18 cellular contexts compared by ENCODE assay signal in the genomic region with DNA sequence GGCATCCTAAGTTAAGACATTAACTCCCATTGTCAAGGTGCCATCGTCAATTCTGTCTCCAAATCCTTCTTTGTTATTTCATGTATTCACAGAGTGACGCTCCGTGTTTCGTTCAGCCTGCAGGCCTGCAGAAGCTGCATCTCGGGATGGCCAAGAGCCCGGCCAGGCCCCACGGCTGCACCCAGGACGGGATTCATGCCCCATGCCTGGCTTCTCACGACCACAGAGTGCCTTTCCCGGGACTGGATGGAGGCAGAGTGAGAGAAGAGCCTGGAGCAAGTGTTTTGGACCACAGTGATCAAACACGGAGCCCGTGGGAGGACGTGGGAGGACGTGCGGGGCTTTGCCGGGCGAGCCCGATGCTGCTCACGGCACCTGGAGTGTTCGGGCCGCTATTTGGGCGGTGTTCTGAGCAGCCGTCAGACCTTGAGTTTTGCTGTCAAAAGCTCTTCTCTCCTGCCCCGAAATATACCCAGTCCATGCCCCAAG. TPM values are rescaled to one million over a fixed set of nuclear protein-coding genes. Genes with fewer than 3 reads are reported as not detected.
DNase-seq lines count a peak whose midpoint lies in the region; ATAC-seq and TF ChIP-seq lines count a peak whose summit lies in the region.
"Had no signal": no experiment of that assay in that cellular context is flagged by ENCODE, and none has a peak within 500 bp of the region (broad histone marks: within the 10 kb centered on the region; RNA-seq: fewer than 3 reads in every experiment).

No MANE protein-coding gene starts in this region.

- ATAC-seq in GM23338: no peak

- no peak for TF ChIP-seq CTCF in GM23338 (conservative IDR thresholded peaks at IDR 0.05; ENCODE audit: low read depth in 2 of 2)
- TF ChIP-seq CTCF in chondrocyte (IDR thresholded peaks at IDR 0.05): no peak
- no peak for TF ChIP-seq CTCF in mesothelial cell of epicardium (IDR thresholded peaks at IDR 0.05; ENCODE audit: unreplicated experiment)
- no peak for TF ChIP-seq CTCF in smooth muscle cell (IDR thresholded peaks at IDR 0.05; ENCODE audit: borderline replicate concordance, insufficient read depth, poor library complexity, severe bottlenecking)

- H3K4me3 ChIP-seq in GM23338: no peak overlapping the region
- no peak overlapping the region for H3K4me3 ChIP-seq in smooth muscle cell
- H3K4me3 ChIP-seq: cardiac muscle cell had no signal

- DNase-seq in GM23338 (ENCODE audit: low spot score) (no peak), chondrocyte (ENCODE audit: low spot score) (no peak), mesothelial cell of epicardium (ENCODE audit: low spot score in 2 of 2, unreplicated experiment in 2 of 2) (no peak), smooth muscle cell (lab: John Stamatoyannopoulos, UW; ENCODE audit: unreplicated experiment) (no peak), DMS114 treated with DMSO at 0.1 percent for 48 hours (lab: John Stamatoyannopoulos, UW; ENCODE audit: unreplicated experiment) (no peak), NCI-H510A (lab: John Stamatoyannopoulos, UW) (no peak), NCI-H82 (lab: John Stamatoyannopoulos, UW) (no peak)
- DNase-seq in activated naive CD4-positive, alpha-beta T cell treated with Interleukin-2 at 50 U/mL for 16 hours: no peak
- DNase-seq: activated CD4-positive, alpha-beta memory T cell treated with anti-CD3 and anti-CD28 coated beads for 36 hours; activated naive CD8-positive, alpha-beta T cell treated with anti-CD3 and anti-CD28 coated beads for 36 hours; activated T-cell treated with anti-CD3 and anti-CD28 coated beads, Interleukin-2, amount 50 U/mL, for 48 hours; effector CD4-positive, alpha-beta T cell; NCI-H187; NCI-H446 treated with DMSO at 0.1 percent for 48 hours; stimulated activated CD4-positive, alpha-beta T cell treated with anti-CD3 and anti-CD28 coated beads, Interleukin-15, amount 100 ng/mL, for 24 hours; stimulated activated naive CD4-positive, alpha-beta T cell had no signal

- H3K27me3 ChIP-seq in GM23338 (ENCODE audit: insufficient read depth) (no peaks in the 10 kb centered on the region), smooth muscle cell (ENCODE audit: low read depth) (no peaks in the 10 kb centered on the region)
- H3K27me3 ChIP-seq: cardiac muscle cell had no signal

- peaks cover 6% of the 10 kb centered on the region for H3K27me3 Mint-ChIP-seq in GM23338 (ENCODE audit: insufficient read depth, low read depth, poor library complexity)
- no peaks in the 10 kb centered on the region for H3K27me3 Mint-ChIP-seq in chondrocyte (ENCODE audit: low read depth)
- H3K27me3 Mint-ChIP-seq in mesothelial cell of epicardium (ENCODE audit: low read depth): no peaks in the 10 kb centered on the region

- H3K9ac ChIP-seq in smooth muscle cell (ENCODE audit: low read depth): peak overlapping the region; percentile 90

- H3K9me3 ChIP-seq in smooth muscle cell (replicated peaks; ENCODE audit: low read depth): no peaks in the 10 kb centered on the region

- no peak overlapping the region for H3K27ac ChIP-seq in GM23338 (ENCODE audit: low read depth)
- peak overlapping the region; percentile 100 for H3K27ac ChIP-seq in smooth muscle cell (ENCODE audit: low read depth)
- H3K27ac ChIP-seq: cardiac muscle cell, VCaP had no signal

- H2AFZ ChIP-seq in GM23338: peak overlapping the region; percentile 69
- no peak overlapping the region for H2AFZ ChIP-seq in smooth muscle cell (ENCODE audit: low read depth)

- WGBS in smooth muscle cell (ENCODE audit: low lambda C conversion rate): 83% methylated on average over 24 of the region's 24 CpGs

- no peaks in the 10 kb centered on the region for H3K9me2 ChIP-seq in GM23338 (ENCODE audit: insufficient read depth)

- H3F3A ChIP-seq in GM23338 (replicated peaks; ENCODE audit: low read depth) (no peaks in the 10 kb centered on the region), smooth muscle cell (ENCODE audit: low read depth) (peaks cover 14% of the 10 kb centered on the region)

- peaks cover 3% of the 10 kb centered on the region; the same call in 2 of the 3 replicates for H3K36me3 Mint-ChIP-seq in GM23338 (ENCODE audit: low read depth)
- no peaks in the 10 kb centered on the region for H3K36me3 Mint-ChIP-seq in chondrocyte (ENCODE audit: low read depth)
- no peaks in the 10 kb centered on the region for H3K36me3 Mint-ChIP-seq in mesothelial cell of epicardium
- H3K36me3 Mint-ChIP-seq: activated CD4-positive, alpha-beta memory T cell treated with anti-CD3 and anti-CD28 coated beads for 36 hours; activated naive CD8-positive, alpha-beta T cell treated with anti-CD3 and anti-CD28 coated beads for 36 hours had no signal

- H3K4me2 ChIP-seq in GM23338 (no peak overlapping the region), smooth muscle cell (peak overlapping the region; percentile 21)

- H3K4me1 Mint-ChIP-seq in GM23338 (peaks cover 24% of the 10 kb centered on the region), chondrocyte (ENCODE audit: low read depth) (peaks cover 39% of the 10 kb centered on the region), mesothelial cell of epicardium (peaks cover 5% of the 10 kb centered on the region)

- H3K79me2 ChIP-seq in GM23338 (replicated peaks; ENCODE audit: insufficient read depth) (no peaks in the 10 kb centered on the region), smooth muscle cell (ENCODE audit: low read depth) (peaks cover 6% of the 10 kb centered on the region)

- H3K9me3 Mint-ChIP-seq in GM23338: peaks cover 2% of the 10 kb centered on the region; the same call in 1 of the 3 replicates
- H3K9me3 Mint-ChIP-seq in chondrocyte (ENCODE audit: low read depth): no peaks in the 10 kb centered on the region
- H3K9me3 Mint-ChIP-seq in mesothelial cell of epicardium: no peaks in the 10 kb centered on the region
- H3K9me3 Mint-ChIP-seq: activated CD4-positive, alpha-beta memory T cell treated with anti-CD3 and anti-CD28 coated beads for 36 hours; activated naive CD8-positive, alpha-beta T cell treated with anti-CD3 and anti-CD28 coated beads for 36 hours had no signal

- H3K4me3 Mint-ChIP-seq in GM23338 (no peak overlapping the region), chondrocyte (ENCODE audit: unreplicated experiment) (no peak overlapping the region), mesothelial cell of epicardium (no peak overlapping the region)
- H3K4me3 Mint-ChIP-seq: activated CD4-positive, alpha-beta memory T cell treated with anti-CD3 and anti-CD28 coated beads for 36 hours; activated naive CD8-positive, alpha-beta T cell treated with anti-CD3 and anti-CD28 coated beads for 36 hours had no signal

- H3K27ac Mint-ChIP-seq in GM23338 (no peak overlapping the region), chondrocyte (ENCODE audit: unreplicated experiment) (peak overlapping the region; percentile 96), mesothelial cell of epicardium (peak overlapping the region; percentile 51)
- H3K27ac Mint-ChIP-seq: activated CD4-positive, alpha-beta memory T cell treated with anti-CD3 and anti-CD28 coated beads for 36 hours; activated naive CD8-positive, alpha-beta T cell treated with anti-CD3 and anti-CD28 coated beads for 36 hours had no signal

- H4K20me1 ChIP-seq in GM23338 (replicated peaks; ENCODE audit: insufficient read depth) (no peaks in the 10 kb centered on the region), smooth muscle cell (ENCODE audit: low read depth) (no peaks in the 10 kb centered on the region)

- peaks cover 4% of the 10 kb centered on the region; the same call in 1 of the 2 replicates for H3K4me1 ChIP-seq in GM23338 (ENCODE audit: insufficient read depth)
- peaks cover 8% of the 10 kb centered on the region for H3K4me1 ChIP-seq in smooth muscle cell (ENCODE audit: low read depth)

- H3K36me3 ChIP-seq in GM23338 (ENCODE audit: insufficient read depth) (no peaks in the 10 kb centered on the region), smooth muscle cell (ENCODE audit: low read depth) (no peaks in the 10 kb centered on the region)
- H3K36me3 ChIP-seq: cardiac muscle cell had no signal

TF ChIP-seq in GM23338, 12 proteins besides CTCF, POLR2A, EP300 and RAD21 (continues in another document):
- TF ChIP-seq ZNF331 (CRISPR knock-in tag; IDR thresholded peaks at IDR 0.05; ENCODE audit: low read depth): no peak
- no peak for TF ChIP-seq NANOG (IDR thresholded peaks at IDR 0.05; ENCODE audit: borderline replicate concordance)

RNA-seq across cellular contexts. Expression of a gene that starts 56.8 kb away (rescaled TPM):
- 151 and 180 TPM in 2 replicates for total RNA-seq in GM23338 (2014; rRNA removed; shearing (Covaris generic))
- polyA plus RNA-seq in GM23338 (2016; fragmentation: Nextera tagmentation; extraction: Ambion mirVana): 76.0 and 84.5 TPM in 2 replicates
- total RNA-seq in chondrocyte: 994 to 1,063 TPM (median 1,052 TPM) in 3 replicates
- 539 to 636 TPM (median 611 TPM) in 3 replicates for total RNA-seq in mesothelial cell of epicardium
- 1,267 and 1,292 TPM in 2 replicates for total RNA-seq in smooth muscle cell
- 2,075 and 2,827 TPM in 2 replicates for polyA plus RNA-seq in smooth muscle cell

RNA-seq across cellular contexts. Expression of a gene that starts 59.5 kb away (rescaled TPM):
- 68.5 and 89.2 TPM in 2 replicates for total RNA-seq in GM23338 (2014; rRNA removed; shearing (Covaris generic))
- polyA plus RNA-seq in GM23338 (2016; fragmentation: Nextera tagmentation; extraction: Ambion mirVana): 28.4 and 31.8 TPM in 2 replicates
- 1,314 to 1,671 TPM (median 1,646 TPM) in 3 replicates for total RNA-seq in chondrocyte
- total RNA-seq in mesothelial cell of epicardium: 846 to 986 TPM (median 933 TPM) in 3 replicates
- 1,570 and 1,698 TPM in 2 replicates for total RNA-seq in smooth muscle cell
- polyA plus RNA-seq in smooth muscle cell: 2,969 and 4,089 TPM in 2 replicates
